Comparison of ENCODE assay signal across 28 cellular contexts in the genomic region with DNA sequence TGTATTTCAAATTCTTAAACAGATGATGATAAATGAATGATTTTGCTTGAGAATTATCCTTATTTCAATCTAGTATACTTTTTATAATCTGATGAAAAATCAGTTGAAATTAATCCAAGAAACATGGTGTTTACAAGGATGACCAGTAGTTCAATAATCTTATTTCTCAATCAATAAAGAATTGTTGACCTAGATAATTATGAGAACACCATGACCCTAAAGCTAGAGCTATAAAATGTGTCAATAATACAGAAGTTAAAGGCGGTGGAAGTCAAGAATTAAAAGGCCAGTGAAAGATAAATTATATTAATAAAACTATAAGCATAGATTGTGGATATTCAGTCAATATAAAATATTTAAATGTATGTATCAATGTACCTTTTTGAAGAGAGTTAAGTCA.
"Had no signal": no experiment of that assay in that cellular context is flagged by ENCODE, and none has a peak within 500 bp of the region (broad histone marks: within the 10 kb centered on the region; RNA-seq: fewer than 3 reads in every experiment).

No MANE protein-coding gene starts in this region.

- ATAC-seq: stimulated activated effector memory CD8-positive, alpha-beta T cell treated with anti-CD3 and anti-CD28 coated beads, Interleukin-12 subunit alpha, Interleukin-12 subunit beta, amount 100 ng/mL, for 72 hours; stimulated activated memory B cell treated with anti-CD40 and anti-IgM and Interleukin-4, amounts not matched to agents 10 μg/mL and 1 μg/mL and 100 μg/mL, for 72 hours; stimulated activated naive B cell treated with anti-CD40 and anti-IgM and Interleukin-4, amounts not matched to agents 10 μg/mL and 1 μg/mL and 100 μg/mL, for 72 hours; stimulated activated naive CD8-positive, alpha-beta T cell treated with anti-CD3 and anti-CD28 coated beads, Interleukin-15, amount 100 ng/mL, for 72 hours; stimulated activated naive CD8-positive, alpha-beta T cell treated with anti-CD3 and anti-CD28 coated beads, Interleukin-15, Interleukin-2, amounts not matched to agents 100 U/mL and 50 U/mL, for 24 hours; upper lobe of right lung had no signal

- H3K27me3 ChIP-seq: stomach, suprapubic skin, testis, thyroid gland, tibial artery, tibial nerve, transverse colon, upper lobe of left lung, upper lobe of right lung, uterus, vagina had no signal

- H3K9me3 ChIP-seq: stomach, suprapubic skin, testis, thoracic aorta, thyroid gland, tibial artery, tibial nerve, transverse colon, upper lobe of left lung, upper lobe of right lung, uterus, vagina had no signal

- DNase-seq: stimulated activated CD4-positive, alpha-beta T cell treated with anti-CD3 and anti-CD28 coated beads, Interleukin-2, amount 100 ng/mL, for 48 hours; stimulated activated CD4-positive, alpha-beta T cell treated with anti-CD3 and anti-CD28 coated beads, Interleukin-4, amount 100 ng/mL, for 1 hour; stimulated activated CD4-positive, alpha-beta T cell treated with anti-CD3 and anti-CD28 coated beads, Interleukin-4, amount 100 ng/mL, for 24 hours; stimulated activated CD4-positive, alpha-beta T cell treated with anti-CD3 and anti-CD28 coated beads, Interleukin-4, amount 100 ng/mL, for 4 hours; stimulated activated CD8-positive, alpha-beta memory T cell treated with anti-CD3 and anti-CD28 coated beads, Interleukin-4, amount 100 ng/mL, for 48 hours; stimulated activated naive B cell treated with anti-CD40 and anti-IgM and Interleukin-4, amounts not matched to agents 10 μg/mL and 1 μg/mL and 100 μg/mL, for 72 hours; stimulated activated naive CD4-positive, alpha-beta T cell; stimulated activated naive CD4-positive, alpha-beta T cell treated with Interleukin-2 at 50 U/mL for 16 hours; stimulated activated naive CD8-positive, alpha-beta T cell treated with anti-CD3 and anti-CD28 coated beads, Interleukin-15, amount 100 ng/mL, for 72 hours; stimulated activated naive CD8-positive, alpha-beta T cell treated with anti-CD3 and anti-CD28 coated beads, Interleukin-15, Interleukin-2, amounts not matched to agents 100 U/mL and 50 U/mL, for 24 hours; stomach; substantia nigra; testis; thyroid gland; tibial artery; transverse colon; trophoblast cell; upper lobe of left lung; upper lobe of right lung; uterus had no signal

- H3K27me3 Mint-ChIP-seq: stimulated activated memory B cell treated with anti-CD40 and anti-IgM and Interleukin-4, amounts not matched to agents 10 μg/mL and 1 μg/mL and 100 μg/mL, for 72 hours; stimulated activated naive B cell treated with anti-CD40 and anti-IgM and Interleukin-4, amounts not matched to agents 10 μg/mL and 1 μg/mL and 100 μg/mL, for 72 hours; stimulated activated naive CD8-positive, alpha-beta T cell treated with anti-CD3 and anti-CD28 coated beads, Interleukin-15, amount 100 ng/mL, for 72 hours; stimulated activated naive CD8-positive, alpha-beta T cell treated with anti-CD3 and anti-CD28 coated beads, Interleukin-15, Interleukin-2, amounts not matched to agents 100 ng/mL and 50 ng/mL, for 24 hours; type B pancreatic cell had no signal

- H3K27ac ChIP-seq: stomach, suprapubic skin, testis, thoracic aorta, thyroid gland, tibial artery, tibial nerve, transverse colon, upper lobe of left lung, upper lobe of right lung, uterus, vagina had no signal

- H3K4me1 ChIP-seq: stomach, suprapubic skin, testis, thyroid gland, tibial artery, tibial nerve, transverse colon, upper lobe of left lung, upper lobe of right lung, uterus, vagina had no signal

- H3K9me3 Mint-ChIP-seq: stimulated activated memory B cell treated with anti-CD40 and anti-IgM and Interleukin-4, amounts not matched to agents 10 μg/mL and 1 μg/mL and 100 μg/mL, for 72 hours; stimulated activated naive CD8-positive, alpha-beta T cell treated with anti-CD3 and anti-CD28 coated beads, Interleukin-15, amount 100 ng/mL, for 72 hours; type B pancreatic cell had no signal

- H3K4me1 Mint-ChIP-seq: stimulated activated effector memory CD8-positive, alpha-beta T cell treated with anti-CD3 and anti-CD28 coated beads, Interleukin-12 subunit alpha, Interleukin-12 subunit beta, amount 100 ng/mL, for 72 hours; stimulated activated memory B cell treated with anti-CD40 and anti-IgM and Interleukin-4, amounts not matched to agents 10 μg/mL and 1 μg/mL and 100 μg/mL, for 72 hours; stimulated activated naive B cell treated with anti-CD40 and anti-IgM and Interleukin-4, amounts not matched to agents 10 μg/mL and 1 μg/mL and 100 μg/mL, for 72 hours; stimulated activated naive CD8-positive, alpha-beta T cell treated with anti-CD3 and anti-CD28 coated beads, Interleukin-15, amount 100 ng/mL, for 72 hours had no signal

- H3K36me3 ChIP-seq: stomach, suprapubic skin, thoracic aorta, thyroid gland, tibial artery, tibial nerve, transverse colon, upper lobe of left lung, upper lobe of right lung, uterus, vagina had no signal

- H3K4me3 ChIP-seq: stomach, suprapubic skin, testis, thoracic aorta, thyroid gland, tibial artery, tibial nerve, transverse colon, upper lobe of left lung, upper lobe of right lung, uterus, vagina had no signal

- H3K27ac Mint-ChIP-seq: stimulated activated effector memory CD8-positive, alpha-beta T cell treated with anti-CD3 and anti-CD28 coated beads, Interleukin-12 subunit alpha, Interleukin-12 subunit beta, amount 100 ng/mL, for 72 hours; stimulated activated memory B cell treated with anti-CD40 and anti-IgM and Interleukin-4, amounts not matched to agents 10 μg/mL and 1 μg/mL and 100 μg/mL, for 72 hours; stimulated activated naive B cell treated with anti-CD40 and anti-IgM and Interleukin-4, amounts not matched to agents 10 μg/mL and 1 μg/mL and 100 μg/mL, for 72 hours; stimulated activated naive CD8-positive, alpha-beta T cell treated with anti-CD3 and anti-CD28 coated beads, Interleukin-15, amount 100 ng/mL, for 72 hours; stimulated activated naive CD8-positive, alpha-beta T cell treated with anti-CD3 and anti-CD28 coated beads, Interleukin-15, Interleukin-2, amounts not matched to agents 100 ng/mL and 50 ng/mL, for 24 hours; type B pancreatic cell had no signal

- H3K4me3 Mint-ChIP-seq: stimulated activated effector memory CD8-positive, alpha-beta T cell treated with anti-CD3 and anti-CD28 coated beads, Interleukin-12 subunit alpha, Interleukin-12 subunit beta, amount 100 ng/mL, for 72 hours; stimulated activated memory B cell treated with anti-CD40 and anti-IgM and Interleukin-4, amounts not matched to agents 10 μg/mL and 1 μg/mL and 100 μg/mL, for 72 hours; stimulated activated naive B cell treated with anti-CD40 and anti-IgM and Interleukin-4, amounts not matched to agents 10 μg/mL and 1 μg/mL and 100 μg/mL, for 72 hours; stimulated activated naive CD8-positive, alpha-beta T cell treated with anti-CD3 and anti-CD28 coated beads, Interleukin-15, amount 100 ng/mL, for 72 hours; stimulated activated naive CD8-positive, alpha-beta T cell treated with anti-CD3 and anti-CD28 coated beads, Interleukin-15, Interleukin-2, amounts not matched to agents 100 ng/mL and 50 ng/mL, for 24 hours; type B pancreatic cell had no signal

- H3K36me3 Mint-ChIP-seq: stimulated activated effector memory CD8-positive, alpha-beta T cell treated with anti-CD3 and anti-CD28 coated beads, Interleukin-12 subunit alpha, Interleukin-12 subunit beta, amount 100 ng/mL, for 72 hours; stimulated activated memory B cell treated with anti-CD40 and anti-IgM and Interleukin-4, amounts not matched to agents 10 μg/mL and 1 μg/mL and 100 μg/mL, for 72 hours; stimulated activated naive B cell treated with anti-CD40 and anti-IgM and Interleukin-4, amounts not matched to agents 10 μg/mL and 1 μg/mL and 100 μg/mL, for 72 hours; type B pancreatic cell had no signal
